27 cellular contexts compared by ENCODE assay signal in the genomic region with DNA sequence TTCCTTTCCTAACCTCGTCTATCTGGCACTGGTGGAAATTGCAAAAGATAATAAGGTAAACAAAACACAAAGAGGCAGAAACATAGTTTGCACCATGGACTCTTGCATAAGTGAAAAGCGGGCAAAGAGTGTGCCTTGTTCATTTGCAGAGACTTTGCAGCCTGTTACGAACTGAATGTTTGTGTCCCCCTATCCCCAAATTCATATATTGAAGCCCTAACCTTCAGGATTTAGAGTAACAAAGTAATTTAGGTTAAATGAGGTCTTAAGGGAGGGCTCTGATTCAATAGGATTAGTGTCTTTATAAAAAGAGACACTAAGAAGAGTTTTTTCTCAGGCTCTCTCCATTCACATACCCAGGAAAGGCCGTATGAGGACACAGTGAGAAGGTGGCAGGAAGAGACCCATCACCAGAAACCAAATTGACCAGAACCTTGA.
"Had no signal": no experiment of that assay in that cellular context is flagged by ENCODE, and none has a peak within 500 bp of the region (broad histone marks: within the 10 kb centered on the region; RNA-seq: fewer than 3 reads in every experiment).

No MANE protein-coding gene starts in this region.

- H3K9me3 Mint-ChIP-seq: activated CD8-positive, alpha-beta T cell treated with anti-CD3 and anti-CD28 coated beads for 36 hours; activated T-cell treated with anti-CD3 and anti-CD28 coated beads, Interleukin-2, amount 50 U/mL, for 4 hours; activated T-helper 17 cell treated with anti-CD3 and anti-CD28 coated beads, Interleukin-2, amount 50 U/mL, for 72 hours; effector memory CD8-positive, alpha-beta T cell had no signal

- ATAC-seq: activated CD8-positive, alpha-beta T cell treated with anti-CD3 and anti-CD28 coated beads for 36 hours; activated T-cell treated with anti-CD3 and anti-CD28 coated beads, Interleukin-2, amount 50 U/mL, for 4 hours; activated T-helper 17 cell treated with anti-CD3 and anti-CD28 coated beads, Interleukin-2, amount 50 U/mL, for 72 hours; body of pancreas; effector memory CD8-positive, alpha-beta T cell; gastroesophageal sphincter; heart right ventricle had no signal

- H3K36me3 ChIP-seq: adrenal gland, esophagus squamous epithelium, gastroesophageal sphincter, heart right ventricle had no signal

- H3K4me1 ChIP-seq: adrenal gland, body of pancreas, esophagus squamous epithelium, gastroesophageal sphincter, heart right ventricle had no signal

- H3K27ac Mint-ChIP-seq: activated CD8-positive, alpha-beta T cell treated with anti-CD3 and anti-CD28 coated beads for 36 hours; activated naive CD8-positive, alpha-beta T cell; activated T-helper 17 cell treated with anti-CD3 and anti-CD28 coated beads, Interleukin-2, amount 50 U/mL, for 72 hours; effector memory CD8-positive, alpha-beta T cell had no signal

- DNase-seq: activated CD4-positive, alpha-beta T cell treated with anti-CD3 and anti-CD28 coated beads for 48 hours; activated CD4-positive, alpha-beta T cell treated with anti-CD3 and anti-CD28 coated beads, Interleukin-2, amount 50 U/mL, for 1 hour; activated CD4-positive, alpha-beta T cell treated with anti-CD3 and anti-CD28 coated beads, Interleukin-2, amount 50 U/mL, for 48 hours; activated CD8-positive, alpha-beta memory T cell treated with anti-CD3 and anti-CD28 coated beads for 24 hours; activated CD8-positive, alpha-beta T cell treated with anti-CD3 and anti-CD28 coated beads for 36 hours; activated effector memory CD4-positive, alpha-beta T cell treated with Interleukin-2 at 50 U/mL for 16 hours; activated gamma-delta T cell treated with Interleukin-2 at 50 U/mL for 16 hours; activated naive CD4-positive, alpha-beta T cell treated with anti-CD3 and anti-CD28 coated beads, Interleukin-2, amount 50 U/mL, for 16 hours; activated naive CD4-positive, alpha-beta T cell treated with Interleukin-2 at 50 U/mL for 16 hours; activated T-cell treated with anti-CD3 and anti-CD28 coated beads, Interleukin-2, amount 50 U/mL, for 4 hours; adrenal gland; amygdala; aorta; body of pancreas; caudate nucleus; cortex of kidney; dermis blood vessel endothelial cell; effector CD4-positive, alpha-beta T cell; effector memory CD8-positive, alpha-beta T cell; erythroblast; esophagus squamous epithelium; foreskin melanocyte; heart right ventricle; T-helper 2 cell had no signal

- H3K27ac ChIP-seq: adrenal gland, body of pancreas, esophagus squamous epithelium, gastroesophageal sphincter, heart right ventricle had no signal

- H3K4me1 Mint-ChIP-seq: activated T-helper 17 cell treated with anti-CD3 and anti-CD28 coated beads, Interleukin-2, amount 50 U/mL, for 72 hours had no signal

- H3K4me3 ChIP-seq: adrenal gland, body of pancreas, esophagus squamous epithelium, gastroesophageal sphincter, heart right ventricle had no signal

- H3K36me3 Mint-ChIP-seq: activated naive CD8-positive, alpha-beta T cell had no signal

- H3K27me3 ChIP-seq: adrenal gland, body of pancreas, gastroesophageal sphincter had no signal

- H3K9me3 ChIP-seq: adrenal gland, body of pancreas, esophagus squamous epithelium, gastroesophageal sphincter had no signal

- H3K4me3 Mint-ChIP-seq: activated CD8-positive, alpha-beta T cell treated with anti-CD3 and anti-CD28 coated beads for 36 hours; activated naive CD8-positive, alpha-beta T cell; activated T-cell treated with anti-CD3 and anti-CD28 coated beads, Interleukin-2, amount 50 U/mL, for 4 hours; activated T-helper 17 cell treated with anti-CD3 and anti-CD28 coated beads, Interleukin-2, amount 50 U/mL, for 72 hours; effector memory CD8-positive, alpha-beta T cell had no signal
